ENCODE assay signal across 2 cellular contexts in the genomic region with DNA sequence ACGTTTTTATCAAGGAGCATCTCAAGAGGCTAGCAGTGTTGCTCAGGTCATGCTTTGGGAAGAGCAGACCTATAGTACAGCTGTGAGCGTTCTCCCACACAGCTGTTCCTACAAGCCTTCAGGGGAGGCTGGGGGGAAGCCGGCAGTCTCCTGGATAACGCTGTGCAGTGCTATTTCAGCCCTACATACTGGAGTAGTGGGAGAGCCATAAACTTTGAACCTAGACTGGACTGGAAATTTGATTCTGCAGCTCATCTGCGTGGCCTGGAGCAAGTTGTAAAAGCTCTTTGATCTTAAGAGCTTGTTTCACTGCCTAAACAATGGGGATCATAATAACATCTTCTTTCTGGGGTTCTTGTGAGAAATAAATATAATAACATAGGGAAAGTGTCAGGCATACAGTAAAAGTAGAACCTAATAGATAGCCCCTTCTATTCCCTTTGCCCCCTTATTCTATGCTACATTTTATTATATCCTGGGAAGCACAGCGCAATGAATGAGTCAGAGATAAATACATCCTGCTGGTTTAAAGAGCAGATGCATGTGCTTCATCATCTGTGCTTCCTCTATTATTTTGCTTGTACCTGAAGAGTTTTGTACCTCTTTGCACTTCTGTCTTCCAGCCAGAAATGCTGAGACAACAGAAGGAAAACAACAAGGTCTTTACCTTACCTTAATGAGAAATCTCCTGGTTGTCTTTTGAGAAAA.
TF ChIP-seq lines count a peak whose summit lies in the region.

No MANE protein-coding gene starts in this region.

TF ChIP-seq in HepG2, 621 proteins besides CTCF, POLR2A, EP300 and RAD21 (continues in another document):
- no peak for TF ChIP-seq ELF3 (CRISPR knock-in tag; IDR thresholded peaks at IDR 0.05)
- no peak for TF ChIP-seq ZNF512 (CRISPR knock-in tag; IDR thresholded peaks at IDR 0.05)
- TF ChIP-seq MBD4 (IDR thresholded peaks at IDR 0.05; ENCODE audit: borderline replicate concordance, low read length): no peak
- TF ChIP-seq ZNF737 (CRISPR knock-in tag; IDR thresholded peaks at IDR 0.05; ENCODE audit: borderline replicate concordance): no peak
- TF ChIP-seq ZNF619 (CRISPR knock-in tag; IDR thresholded peaks at IDR 0.05): no peak
- peak; percentile 22 for TF ChIP-seq XRCC5 (optimal IDR thresholded peaks at IDR 0.05; ENCODE audit: low read length)
- TF ChIP-seq ZNF839 (CRISPR knock-in tag; IDR thresholded peaks at IDR 0.05; ENCODE audit: borderline replicate concordance): no peak
- TF ChIP-seq HNF4G (IDR thresholded peaks at IDR 0.05; ENCODE audit: borderline replicate concordance, low read depth, low read length): no peak
- TF ChIP-seq HNF4G (CRISPR knock-in tag; IDR thresholded peaks at IDR 0.05; ENCODE audit: borderline replicate concordance, low read depth): no peak
- no peak for TF ChIP-seq ZBTB20 (CRISPR knock-in tag; IDR thresholded peaks at IDR 0.05; ENCODE audit: borderline replicate concordance, low read depth)
- no peak for TF ChIP-seq SNRNP70 (IDR thresholded peaks at IDR 0.05; ENCODE audit: low read depth, low read length)
- no peak for TF ChIP-seq YEATS2 (CRISPR knock-in tag; IDR thresholded peaks at IDR 0.05; ENCODE audit: borderline replicate concordance)
- TF ChIP-seq CREBL2 (CRISPR knock-in tag; IDR thresholded peaks at IDR 0.05; ENCODE audit: borderline replicate concordance): no peak
- TF ChIP-seq ZNF460 (CRISPR knock-in tag; IDR thresholded peaks at IDR 0.05; ENCODE audit: borderline replicate concordance): no peak
- no peak for TF ChIP-seq SATB2 (CRISPR knock-in tag; IDR thresholded peaks at IDR 0.05)
- TF ChIP-seq ZNF24 (IDR thresholded peaks at IDR 0.05): no peak
- no peak for TF ChIP-seq ZNF576 (CRISPR knock-in tag; IDR thresholded peaks at IDR 0.05)
- TF ChIP-seq NFKB2 (CRISPR knock-in tag; IDR thresholded peaks at IDR 0.05; ENCODE audit: borderline replicate concordance): no peak
- TF ChIP-seq, protein P1, sequence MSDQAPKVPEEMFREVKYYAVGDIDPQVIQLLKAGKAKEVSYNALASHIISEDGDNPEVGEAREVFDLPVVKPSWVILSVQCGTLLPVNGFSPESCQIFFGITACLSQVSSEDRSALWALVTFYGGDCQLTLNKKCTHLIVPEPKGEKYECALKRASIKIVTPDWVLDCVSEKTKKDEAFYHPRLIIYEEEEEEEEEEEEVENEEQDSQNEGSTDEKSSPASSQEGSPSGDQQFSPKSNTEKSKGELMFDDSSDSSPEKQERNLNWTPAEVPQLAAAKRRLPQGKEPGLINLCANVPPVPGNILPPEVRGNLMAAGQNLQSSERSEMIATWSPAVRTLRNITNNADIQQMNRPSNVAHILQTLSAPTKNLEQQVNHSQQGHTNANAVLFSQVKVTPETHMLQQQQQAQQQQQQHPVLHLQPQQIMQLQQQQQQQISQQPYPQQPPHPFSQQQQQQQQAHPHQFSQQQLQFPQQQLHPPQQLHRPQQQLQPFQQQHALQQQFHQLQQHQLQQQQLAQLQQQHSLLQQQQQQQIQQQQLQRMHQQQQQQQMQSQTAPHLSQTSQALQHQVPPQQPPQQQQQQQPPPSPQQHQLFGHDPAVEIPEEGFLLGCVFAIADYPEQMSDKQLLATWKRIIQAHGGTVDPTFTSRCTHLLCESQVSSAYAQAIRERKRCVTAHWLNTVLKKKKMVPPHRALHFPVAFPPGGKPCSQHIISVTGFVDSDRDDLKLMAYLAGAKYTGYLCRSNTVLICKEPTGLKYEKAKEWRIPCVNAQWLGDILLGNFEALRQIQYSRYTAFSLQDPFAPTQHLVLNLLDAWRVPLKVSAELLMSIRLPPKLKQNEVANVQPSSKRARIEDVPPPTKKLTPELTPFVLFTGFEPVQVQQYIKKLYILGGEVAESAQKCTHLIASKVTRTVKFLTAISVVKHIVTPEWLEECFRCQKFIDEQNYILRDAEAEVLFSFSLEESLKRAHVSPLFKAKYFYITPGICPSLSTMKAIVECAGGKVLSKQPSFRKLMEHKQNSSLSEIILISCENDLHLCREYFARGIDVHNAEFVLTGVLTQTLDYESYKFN (CRISPR knock-in tag; conservative IDR thresholded peaks at IDR 0.05): peak; percentile 44; the same call in 1 of the 2 replicates
- no peak for TF ChIP-seq ZNF30 (CRISPR knock-in tag; IDR thresholded peaks at IDR 0.05)
- TF ChIP-seq TBP (CRISPR knock-in tag; IDR thresholded peaks at IDR 0.05): no peak
- no peak for TF ChIP-seq JUND (CRISPR knock-in tag; IDR thresholded peaks at IDR 0.05)
- TF ChIP-seq SNAPC2 (CRISPR knock-in tag; IDR thresholded peaks at IDR 0.05): no peak
- no peak for TF ChIP-seq U2AF1 (optimal IDR thresholded peaks at IDR 0.05; ENCODE audit: low read depth, low read length)
- TF ChIP-seq HNF4A (CRISPR knock-in tag; IDR thresholded peaks at IDR 0.05): peak; percentile 66
- no peak for TF ChIP-seq ZBTB3 (CRISPR knock-in tag; IDR thresholded peaks at IDR 0.05; ENCODE audit: borderline replicate concordance, low read depth)
- TF ChIP-seq HMG20A (CRISPR knock-in tag; IDR thresholded peaks at IDR 0.05; ENCODE audit: borderline replicate concordance): 0 out of 2 replicates have a peak, but pooled peaks have one; percentile 19
- TF ChIP-seq ZNF232 (CRISPR knock-in tag; IDR thresholded peaks at IDR 0.05; ENCODE audit: borderline replicate concordance): no peak
- no peak for TF ChIP-seq DR1 (CRISPR knock-in tag; IDR thresholded peaks at IDR 0.05)
- no peak for TF ChIP-seq FOSL1 (CRISPR knock-in tag; IDR thresholded peaks at IDR 0.05; ENCODE audit: borderline replicate concordance)
- TF ChIP-seq HNRNPK (IDR thresholded peaks at IDR 0.05; ENCODE audit: low read depth, low read length, poor library complexity, severe bottlenecking): no peak
- TF ChIP-seq ZNF430 (CRISPR knock-in tag; IDR thresholded peaks at IDR 0.05): no peak
- no peak for TF ChIP-seq ZNF605 (CRISPR knock-in tag; IDR thresholded peaks at IDR 0.05)

TF ChIP-seq in SK-N-SH, 30 proteins besides CTCF, POLR2A, EP300 and RAD21:
- TF ChIP-seq POLR2AphosphoS5 (IDR thresholded peaks at IDR 0.05; ENCODE audit: low read depth, low read length) (no peak), RFX5 (IDR thresholded peaks at IDR 0.05; ENCODE audit: low read length) (no peak), IRF3 (IDR thresholded peaks at IDR 0.05; ENCODE audit: low read depth, low read length) (no peak), GABPA (IDR thresholded peaks at IDR 0.05; ENCODE audit: low read depth) (no peak), FOSL2 (IDR thresholded peaks at IDR 0.05; ENCODE audit: borderline replicate concordance, low read depth) (no peak), CHD2 (IDR thresholded peaks at IDR 0.05; ENCODE audit: low read length, partially characterized antibody) (no peak), TCF12 (IDR thresholded peaks at IDR 0.05) (no peak), NRF1 (IDR thresholded peaks at IDR 0.05; ENCODE audit: low read depth, low read length) (no peak), TAF1 (IDR thresholded peaks at IDR 0.05; ENCODE audit: borderline replicate concordance, low read depth, low read length) (no peak), JUND (IDR thresholded peaks at IDR 0.05) (no peak), MXI1 (IDR thresholded peaks at IDR 0.05; ENCODE audit: low read depth, low read length) (no peak), REST (IDR thresholded peaks at IDR 0.05; ENCODE audit: low read depth, low read length) (no peak), RXRA (IDR thresholded peaks at IDR 0.05; ENCODE audit: borderline replicate concordance, low read depth) (no peak), FOXM1 (IDR thresholded peaks at IDR 0.05; ENCODE audit: low read depth) (no peak)
